ENCODE assay signal across 18 cellular contexts in the genomic region with DNA sequence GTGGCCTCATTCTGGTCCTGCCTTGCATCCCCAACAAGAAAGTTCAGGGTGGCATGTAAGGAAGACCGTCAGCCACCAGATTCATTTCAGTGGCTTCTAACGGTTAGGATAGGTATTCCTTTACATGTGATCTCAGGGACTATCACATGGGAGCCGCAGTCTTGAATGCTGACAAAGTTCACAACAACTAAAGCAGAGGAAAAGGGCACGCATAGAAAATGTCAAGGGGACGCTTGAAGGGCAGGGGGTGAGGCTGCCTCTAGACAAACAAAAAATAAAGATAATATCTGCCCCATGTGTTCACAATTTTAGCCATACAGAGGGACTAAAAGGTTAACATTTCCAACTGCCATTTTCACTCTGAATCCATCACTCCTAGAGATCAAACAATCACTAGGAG. TPM values are rescaled to one million over a fixed set of nuclear protein-coding genes. Genes with fewer than 3 reads are reported as not detected.
DNase-seq lines count a peak whose midpoint lies in the region; ATAC-seq and TF ChIP-seq lines count a peak whose summit lies in the region.
"Had no signal": no experiment of that assay in that cellular context is flagged by ENCODE, and none has a peak within 500 bp of the region (broad histone marks: within the 10 kb centered on the region; RNA-seq: fewer than 3 reads in every experiment).

No MANE protein-coding gene starts in this region.

- peak; percentile 55 for ATAC-seq in activated CD4-positive, alpha-beta T cell treated with anti-CD3 and anti-CD28 coated beads for 36 hours
- no peak for ATAC-seq in GM19351 (IDR thresholded peaks at IDR 0.05; ENCODE audit: unreplicated experiment)
- ATAC-seq: CD8-positive, alpha-beta T cell; GM23338; HCT116 had no signal

- peaks cover 11% of the 10 kb centered on the region for H3K27me3 Mint-ChIP-seq in activated CD4-positive, alpha-beta T cell treated with anti-CD3 and anti-CD28 coated beads for 36 hours

- no peaks in the 10 kb centered on the region for H3K9me3 Mint-ChIP-seq in activated CD4-positive, alpha-beta T cell treated with anti-CD3 and anti-CD28 coated beads for 36 hours (ENCODE audit: low read depth)
- H3K9me3 Mint-ChIP-seq: CD4-positive, CD25-positive, alpha-beta regulatory T cell; CD8-positive, alpha-beta T cell; GM23338; H9 had no signal

- H3K4me3 ChIP-seq in hepatocyte: no peak overlapping the region
- no peak overlapping the region for H3K4me3 ChIP-seq in uterus
- H3K4me3 ChIP-seq: BLaER1, GM23338 had no signal

- 47% methylated on average over 5 of the region's 5 CpGs for WGBS in hepatocyte (ENCODE audit: low lambda C conversion rate, missing lambda C conversion rate)

- no peak for TF ChIP-seq POLR2A in uterus (IDR thresholded peaks at IDR 0.05)

- H3K36me3 Mint-ChIP-seq in activated CD4-positive, alpha-beta T cell treated with anti-CD3 and anti-CD28 coated beads for 36 hours (ENCODE audit: low read depth): no peaks in the 10 kb centered on the region
- H3K36me3 Mint-ChIP-seq: CD4-positive, CD25-positive, alpha-beta regulatory T cell; CD8-positive, alpha-beta T cell had no signal

- H3K27ac ChIP-seq in hepatocyte (peak overlapping the region; percentile 17), uterus (no peak overlapping the region)
- H3K27ac ChIP-seq: 22Rv1, BLaER1, C4-2B had no signal

- POLR2A ChIA-PET in activated CD4-positive, alpha-beta T cell treated with anti-CD3 and anti-CD28 coated beads for 36 hours (lab: Charles Lee): no interaction called here

- H3K4me1 ChIP-seq in hepatocyte (ENCODE audit: insufficient read depth) (no peaks in the 10 kb centered on the region), uterus (no peaks in the 10 kb centered on the region)
- H3K4me1 ChIP-seq: BLaER1 had no signal

- no peaks in the 10 kb centered on the region for H3K9me2 ChIP-seq in hepatocyte (replicated peaks; ENCODE audit: insufficient read depth)

- no peak overlapping the region for H3K4me2 ChIP-seq in hepatocyte
- H3K4me2 ChIP-seq: BLaER1, GM23338 had no signal

- H3K36me3 ChIP-seq in hepatocyte (replicated peaks; ENCODE audit: insufficient read depth, low read depth) (no peaks in the 10 kb centered on the region), uterus (no peaks in the 10 kb centered on the region)
- H3K36me3 ChIP-seq: BLaER1 had no signal

- H3K4me3 Mint-ChIP-seq in activated CD4-positive, alpha-beta T cell treated with anti-CD3 and anti-CD28 coated beads for 36 hours: no peak overlapping the region
- H3K4me3 Mint-ChIP-seq: B cell; CD4-positive, CD25-positive, alpha-beta regulatory T cell; CD8-positive, alpha-beta T cell; GM23338; H9 had no signal

- H3K9me3 ChIP-seq in hepatocyte (ENCODE audit: low read depth) (no peaks in the 10 kb centered on the region), uterus (no peaks in the 10 kb centered on the region)
- H3K9me3 ChIP-seq: BLaER1, Caco-2 had no signal

- no peak overlapping the region for H2AFZ ChIP-seq in hepatocyte
- H2AFZ ChIP-seq: GM23338 had no signal

- H3K4me1 Mint-ChIP-seq in activated CD4-positive, alpha-beta T cell treated with anti-CD3 and anti-CD28 coated beads for 36 hours: peaks cover 2% of the 10 kb centered on the region
- H3K4me1 Mint-ChIP-seq: B cell; CD4-positive, CD25-positive, alpha-beta regulatory T cell; GM23338; H9 had no signal

- no peaks in the 10 kb centered on the region for H3K27me3 ChIP-seq in hepatocyte
- H3K27me3 ChIP-seq in uterus: no peaks in the 10 kb centered on the region
- H3K27me3 ChIP-seq: BLaER1 had no signal

- intact Hi-C loops in activated CD4-positive, alpha-beta T cell treated with anti-CD3 and anti-CD28 coated beads for 36 hours (cut with DNase I, micrococcal nuclease): no loop called here
- intact Hi-C loops in uterus (cut with DNase I; ENCODE audit: low total_unique reads): no loop called here

- H3K27ac Mint-ChIP-seq in activated CD4-positive, alpha-beta T cell treated with anti-CD3 and anti-CD28 coated beads for 36 hours: no peak overlapping the region
- H3K27ac Mint-ChIP-seq: B cell; CD4-positive, CD25-positive, alpha-beta regulatory T cell; CD8-positive, alpha-beta T cell; GM23338; H9 had no signal

- TF ChIP-seq CTCF in hepatocyte (IDR thresholded peaks at IDR 0.05; ENCODE audit: poor library complexity) (no peak), uterus (IDR thresholded peaks at IDR 0.05) (no peak)

- CTCF ChIA-PET in activated CD4-positive, alpha-beta T cell treated with anti-CD3 and anti-CD28 coated beads for 36 hours (lab: Charles Lee): no interaction called here

- no peaks in the 10 kb centered on the region for H4K20me1 ChIP-seq in hepatocyte (ENCODE audit: insufficient read depth, poor library complexity, severe bottlenecking)
- H4K20me1 ChIP-seq: BLaER1 had no signal

- DNase-seq in activated CD4-positive, alpha-beta T cell treated with anti-CD3 and anti-CD28 coated beads for 36 hours: no peak
- no peak for DNase-seq in activated CD4-positive, alpha-beta T cell treated with anti-CD3 and anti-CD28 coated beads, Interleukin-2, amount 50 U/mL, for 1 hour
- peak; percentile 13 for DNase-seq in NCI-H69 (lab: John Stamatoyannopoulos, UW)
- no peak for DNase-seq in hepatocyte (ENCODE audit: low spot score)
- no peak for DNase-seq in uterus
- DNase-seq: Caco-2; CD4-positive, CD25-positive, alpha-beta regulatory T cell; CD8-positive, alpha-beta T cell; DMS153; DND-41; H9 had no signal

- no peaks in the 10 kb centered on the region for H3K79me2 ChIP-seq in hepatocyte

RNA-seq across cellular contexts. Expression of a gene that starts 31.9 kb away (rescaled TPM):
- 10 to 100 TPM; 44.7 to 45.1 TPM for total RNA-seq in activated CD4-positive, alpha-beta T cell treated with anti-CD3 and anti-CD28 coated beads for 36 hours
- total RNA-seq in hepatocyte (92.3 and 94.4 TPM in 2 replicates), uterus (10 to 100 TPM; 22.8 to 80.2 (median 51.2) TPM)
- polyA plus RNA-seq in hepatocyte: 58.1 and 61.5 TPM in 2 replicates
